Comparison of ENCODE assay signal across 1 cellular context in the genomic region with DNA sequence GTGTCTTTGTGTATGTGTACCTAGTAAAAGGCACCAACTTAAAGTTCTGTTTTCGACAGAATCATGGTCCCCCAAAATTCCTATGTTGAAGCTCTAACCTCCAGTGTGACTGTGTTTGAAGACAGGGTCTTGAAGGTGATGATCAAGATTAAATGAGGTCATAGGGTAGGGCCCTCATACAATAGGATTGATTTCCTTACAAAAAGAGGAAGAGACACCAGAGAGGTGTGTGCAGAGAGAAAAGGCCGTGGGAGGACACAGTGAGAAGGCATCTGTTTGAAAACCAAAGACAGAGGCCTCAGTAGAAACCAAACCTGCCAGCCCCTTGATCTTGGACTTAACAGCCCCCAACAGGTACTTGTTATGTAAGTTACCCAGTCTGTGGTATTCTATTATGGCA.
TF ChIP-seq lines count a peak whose summit lies in the region.

No MANE protein-coding gene starts in this region.

TF ChIP-seq in SK-N-SH treated with all-trans-retinoic acid at 6 μM for 48 hours, 23 proteins besides CTCF, POLR2A, EP300 and RAD21 (continued from another document):
- TF ChIP-seq, protein P1, sequence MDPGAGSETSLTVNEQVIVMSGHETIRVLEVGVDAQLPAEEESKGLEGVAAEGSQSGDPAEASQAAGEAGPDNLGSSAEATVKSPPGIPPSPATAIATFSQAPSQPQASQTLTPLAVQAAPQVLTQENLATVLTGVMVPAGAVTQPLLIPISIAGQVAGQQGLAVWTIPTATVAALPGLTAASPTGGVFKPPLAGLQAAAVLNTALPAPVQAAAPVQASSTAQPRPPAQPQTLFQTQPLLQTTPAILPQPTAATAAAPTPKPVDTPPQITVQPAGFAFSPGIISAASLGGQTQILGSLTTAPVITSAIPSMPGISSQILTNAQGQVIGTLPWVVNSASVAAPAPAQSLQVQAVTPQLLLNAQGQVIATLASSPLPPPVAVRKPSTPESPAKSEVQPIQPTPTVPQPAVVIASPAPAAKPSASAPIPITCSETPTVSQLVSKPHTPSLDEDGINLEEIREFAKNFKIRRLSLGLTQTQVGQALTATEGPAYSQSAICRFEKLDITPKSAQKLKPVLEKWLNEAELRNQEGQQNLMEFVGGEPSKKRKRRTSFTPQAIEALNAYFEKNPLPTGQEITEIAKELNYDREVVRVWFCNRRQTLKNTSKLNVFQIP (CRISPR knock-in tag; IDR thresholded peaks at IDR 0.05; ENCODE audit: borderline replicate concordance, low read depth), result no peak
- TF ChIP-seq, protein P2, sequence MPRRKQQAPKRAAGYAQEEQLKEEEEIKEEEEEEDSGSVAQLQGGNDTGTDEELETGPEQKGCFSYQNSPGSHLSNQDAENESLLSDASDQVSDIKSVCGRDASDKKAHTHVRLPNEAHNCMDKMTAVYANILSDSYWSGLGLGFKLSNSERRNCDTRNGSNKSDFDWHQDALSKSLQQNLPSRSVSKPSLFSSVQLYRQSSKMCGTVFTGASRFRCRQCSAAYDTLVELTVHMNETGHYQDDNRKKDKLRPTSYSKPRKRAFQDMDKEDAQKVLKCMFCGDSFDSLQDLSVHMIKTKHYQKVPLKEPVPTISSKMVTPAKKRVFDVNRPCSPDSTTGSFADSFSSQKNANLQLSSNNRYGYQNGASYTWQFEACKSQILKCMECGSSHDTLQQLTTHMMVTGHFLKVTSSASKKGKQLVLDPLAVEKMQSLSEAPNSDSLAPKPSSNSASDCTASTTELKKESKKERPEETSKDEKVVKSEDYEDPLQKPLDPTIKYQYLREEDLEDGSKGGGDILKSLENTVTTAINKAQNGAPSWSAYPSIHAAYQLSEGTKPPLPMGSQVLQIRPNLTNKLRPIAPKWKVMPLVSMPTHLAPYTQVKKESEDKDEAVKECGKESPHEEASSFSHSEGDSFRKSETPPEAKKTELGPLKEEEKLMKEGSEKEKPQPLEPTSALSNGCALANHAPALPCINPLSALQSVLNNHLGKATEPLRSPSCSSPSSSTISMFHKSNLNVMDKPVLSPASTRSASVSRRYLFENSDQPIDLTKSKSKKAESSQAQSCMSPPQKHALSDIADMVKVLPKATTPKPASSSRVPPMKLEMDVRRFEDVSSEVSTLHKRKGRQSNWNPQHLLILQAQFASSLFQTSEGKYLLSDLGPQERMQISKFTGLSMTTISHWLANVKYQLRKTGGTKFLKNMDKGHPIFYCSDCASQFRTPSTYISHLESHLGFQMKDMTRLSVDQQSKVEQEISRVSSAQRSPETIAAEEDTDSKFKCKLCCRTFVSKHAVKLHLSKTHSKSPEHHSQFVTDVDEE (CRISPR knock-in tag; IDR thresholded peaks at IDR 0.05), result no peak
- TF ChIP-seq GLIS3 (CRISPR knock-in tag; IDR thresholded peaks at IDR 0.05) (no peak), ZNF565 (CRISPR knock-in tag; conservative IDR thresholded peaks at IDR 0.05; ENCODE audit: low read depth) (no peak), ISL1 (CRISPR knock-in tag; IDR thresholded peaks at IDR 0.05) (no peak), ZFP30 (CRISPR knock-in tag; IDR thresholded peaks at IDR 0.05) (no peak), BACH2 (CRISPR knock-in tag; IDR thresholded peaks at IDR 0.05; ENCODE audit: borderline replicate concordance) (no peak), OSR1 (CRISPR knock-in tag; IDR thresholded peaks at IDR 0.05) (no peak)
- TF ChIP-seq, protein P3, sequence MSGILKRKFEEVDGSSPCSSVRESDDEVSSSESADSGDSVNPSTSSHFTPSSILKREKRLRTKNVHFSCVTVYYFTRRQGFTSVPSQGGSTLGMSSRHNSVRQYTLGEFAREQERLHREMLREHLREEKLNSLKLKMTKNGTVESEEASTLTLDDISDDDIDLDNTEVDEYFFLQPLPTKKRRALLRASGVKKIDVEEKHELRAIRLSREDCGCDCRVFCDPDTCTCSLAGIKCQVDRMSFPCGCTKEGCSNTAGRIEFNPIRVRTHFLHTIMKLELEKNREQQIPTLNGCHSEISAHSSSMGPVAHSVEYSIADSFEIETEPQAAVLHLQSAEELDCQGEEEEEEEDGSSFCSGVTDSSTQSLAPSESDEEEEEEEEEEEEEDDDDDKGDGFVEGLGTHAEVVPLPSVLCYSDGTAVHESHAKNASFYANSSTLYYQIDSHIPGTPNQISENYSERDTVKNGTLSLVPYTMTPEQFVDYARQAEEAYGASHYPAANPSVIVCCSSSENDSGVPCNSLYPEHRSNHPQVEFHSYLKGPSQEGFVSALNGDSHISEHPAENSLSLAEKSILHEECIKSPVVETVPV (CRISPR knock-in tag; IDR thresholded peaks at IDR 0.05), result no peak
- TF ChIP-seq, protein P4, sequence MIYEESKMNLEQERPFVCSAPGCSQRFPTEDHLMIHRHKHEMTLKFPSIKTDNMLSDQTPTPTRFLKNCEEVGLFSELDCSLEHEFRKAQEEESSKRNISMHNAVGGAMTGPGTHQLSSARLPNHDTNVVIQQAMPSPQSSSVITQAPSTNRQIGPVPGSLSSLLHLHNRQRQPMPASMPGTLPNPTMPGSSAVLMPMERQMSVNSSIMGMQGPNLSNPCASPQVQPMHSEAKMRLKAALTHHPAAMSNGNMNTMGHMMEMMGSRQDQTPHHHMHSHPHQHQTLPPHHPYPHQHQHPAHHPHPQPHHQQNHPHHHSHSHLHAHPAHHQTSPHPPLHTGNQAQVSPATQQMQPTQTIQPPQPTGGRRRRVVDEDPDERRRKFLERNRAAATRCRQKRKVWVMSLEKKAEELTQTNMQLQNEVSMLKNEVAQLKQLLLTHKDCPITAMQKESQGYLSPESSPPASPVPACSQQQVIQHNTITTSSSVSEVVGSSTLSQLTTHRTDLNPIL (CRISPR knock-in tag; IDR thresholded peaks at IDR 0.05; ENCODE audit: low read depth), result no peak
- TF ChIP-seq, protein P5, sequence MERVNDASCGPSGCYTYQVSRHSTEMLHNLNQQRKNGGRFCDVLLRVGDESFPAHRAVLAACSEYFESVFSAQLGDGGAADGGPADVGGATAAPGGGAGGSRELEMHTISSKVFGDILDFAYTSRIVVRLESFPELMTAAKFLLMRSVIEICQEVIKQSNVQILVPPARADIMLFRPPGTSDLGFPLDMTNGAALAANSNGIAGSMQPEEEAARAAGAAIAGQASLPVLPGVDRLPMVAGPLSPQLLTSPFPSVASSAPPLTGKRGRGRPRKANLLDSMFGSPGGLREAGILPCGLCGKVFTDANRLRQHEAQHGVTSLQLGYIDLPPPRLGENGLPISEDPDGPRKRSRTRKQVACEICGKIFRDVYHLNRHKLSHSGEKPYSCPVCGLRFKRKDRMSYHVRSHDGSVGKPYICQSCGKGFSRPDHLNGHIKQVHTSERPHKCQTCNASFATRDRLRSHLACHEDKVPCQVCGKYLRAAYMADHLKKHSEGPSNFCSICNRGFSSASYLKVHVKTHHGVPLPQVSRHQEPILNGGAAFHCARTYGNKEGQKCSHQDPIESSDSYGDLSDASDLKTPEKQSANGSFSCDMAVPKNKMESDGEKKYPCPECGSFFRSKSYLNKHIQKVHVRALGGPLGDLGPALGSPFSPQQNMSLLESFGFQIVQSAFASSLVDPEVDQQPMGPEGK (CRISPR knock-in tag; IDR thresholded peaks at IDR 0.05; ENCODE audit: borderline replicate concordance), result no peak
